In the genomic region with DNA sequence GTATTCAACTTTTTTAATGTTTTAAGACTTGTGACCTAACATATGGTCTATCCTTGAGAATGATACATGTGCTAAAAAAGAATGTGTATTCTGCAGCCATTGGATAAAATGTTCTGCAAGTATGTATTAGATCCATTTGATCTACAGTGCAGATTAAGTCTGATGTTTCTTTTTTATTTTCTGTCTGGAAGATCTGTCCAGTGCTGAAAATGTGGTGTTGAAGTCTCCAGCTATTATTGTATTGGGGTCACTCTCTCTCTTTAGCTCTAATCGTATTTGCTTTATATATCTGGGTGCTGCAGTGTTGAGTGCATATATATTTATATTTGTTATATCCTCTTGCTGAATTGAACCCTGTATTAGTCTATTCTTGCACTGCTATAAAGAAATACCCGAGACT, we compare ENCODE assay signal across 28 cellular contexts.
"Had no signal": no experiment of that assay in that cellular context is flagged by ENCODE, and none has a peak within 500 bp of the region (broad histone marks: within the 10 kb centered on the region; RNA-seq: fewer than 3 reads in every experiment).

No MANE protein-coding gene starts in this region.

- FAIRE-seq: keratinocyte had no signal

- H3K27ac ChIP-seq: hepatocyte, left lung, lower lobe of right lung, neural progenitor cell, neutrophil, parathyroid adenoma, right atrium auricular region, right lobe of liver, stomach, testis, thyroid gland, transverse colon, upper lobe of left lung, vagina had no signal

- H3K4me2 ChIP-seq: hepatocyte, neural progenitor cell, smooth muscle cell had no signal

- H3K27me3 ChIP-seq: hepatocyte, left lung, neural progenitor cell, right atrium auricular region, right lobe of liver, stomach, testis, thyroid gland, transverse colon, upper lobe of left lung, vagina had no signal

- H3K4me1 ChIP-seq: left lung, lower lobe of right lung, neural progenitor cell, parathyroid adenoma, right atrium auricular region, right lobe of liver, stomach, testis, thyroid gland, transverse colon, upper lobe of left lung, vagina had no signal

- DNase-seq: kidney glomerular epithelial cell; left cardiac atrium; left lung; lower lobe of right lung; mammary epithelial cell; mesenchymal stem cell; naive B cell; natural killer cell; nephron progenitor cell; occipital lobe; right lobe of liver; stimulated activated CD4-positive, alpha-beta T cell treated with anti-CD3 and anti-CD28 coated beads, Interleukin-1b, Interleukin-23, amount 100 ng/mL, for 48 hours; stimulated activated CD4-positive, alpha-beta T cell treated with anti-CD3 and anti-CD28 coated beads, Interleukin-2, amount 100 ng/mL, for 48 hours; stimulated activated naive B cell treated with anti-CD40 and anti-IgM and Interleukin-4, amounts not matched to agents 10 μg/mL and 1 μg/mL and 100 μg/mL, for 72 hours; stimulated activated naive CD8-positive, alpha-beta T cell treated with anti-CD3 and anti-CD28 coated beads, Interleukin-15, Interleukin-2, amounts not matched to agents 100 U/mL and 50 U/mL, for 24 hours; stomach; testis; thyroid gland; transverse colon; upper lobe of left lung had no signal

- H3K4me3 ChIP-seq: hepatocyte, left lung, lower lobe of right lung, neural progenitor cell, right atrium auricular region, right lobe of liver, smooth muscle cell, stomach, testis, thyroid gland, transverse colon, upper lobe of left lung, vagina had no signal

- H3K9me3 ChIP-seq: thyroid gland had no signal

- H3K9ac ChIP-seq: neural progenitor cell, parathyroid adenoma had no signal

- ATAC-seq: left cardiac atrium; left lung; lower lobe of right lung; natural killer cell; right lobe of liver; stimulated activated naive B cell treated with anti-CD40 and anti-IgM and Interleukin-4, amounts not matched to agents 10 μg/mL and 1 μg/mL and 100 μg/mL, for 72 hours; stimulated activated naive CD8-positive, alpha-beta T cell treated with anti-CD3 and anti-CD28 coated beads, Interleukin-15, Interleukin-2, amounts not matched to agents 100 U/mL and 50 U/mL, for 24 hours had no signal

- H3K36me3 ChIP-seq: left lung, lower lobe of right lung, neural progenitor cell, neutrophil, right atrium auricular region, right lobe of liver, thyroid gland, transverse colon, upper lobe of left lung had no signal
